25 cellular contexts compared by ENCODE assay signal in the genomic region with DNA sequence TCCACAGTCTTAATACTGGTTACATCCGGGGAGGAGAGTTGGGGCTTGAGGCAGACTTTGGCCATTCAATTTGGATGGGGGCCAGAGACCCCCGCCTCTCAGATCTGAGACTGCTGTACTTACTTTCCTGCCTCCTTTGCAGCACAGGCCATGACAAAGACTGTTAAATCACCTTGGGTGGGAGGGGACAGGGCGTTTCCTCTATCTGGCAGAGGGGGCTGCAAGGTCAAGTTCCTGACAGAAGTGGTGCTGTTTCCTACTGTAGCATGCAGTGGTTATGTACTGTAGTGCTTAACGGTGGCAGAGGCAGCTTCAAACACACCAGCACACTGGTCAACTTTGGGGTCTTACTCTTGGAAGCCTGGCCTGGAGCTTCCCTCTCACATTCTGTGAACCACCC. TPM values are rescaled to one million over a fixed set of nuclear protein-coding genes. Genes with fewer than 3 reads are reported as not detected.
A peak's percentile ranks its signal among the peaks of the same experiment; 100 is the strongest.
DNase-seq lines count a peak whose midpoint lies in the region; ATAC-seq and TF ChIP-seq lines count a peak whose summit lies in the region.
"Had no signal": no experiment of that assay in that cellular context is flagged by ENCODE, and none has a peak within 500 bp of the region (broad histone marks: within the 10 kb centered on the region; RNA-seq: fewer than 3 reads in every experiment).

No MANE protein-coding gene starts in this region.

- CTCF ChIA-PET in HCT116 (lab: Charles Lee), result no interaction called here

- DNase-seq in DND-41 (no peak), HCT116 (ENCODE audit: low read depth, low spot score) (no peak), OCI-M1 (lab: John Stamatoyannopoulos, UW) (peak; percentile 9), iPS-NIHi11 (ENCODE audit: low spot score) (peak; percentile 65), NCI-H2196 (lab: John Stamatoyannopoulos, UW; ENCODE audit: unreplicated experiment) (no peak), NCI-H748 treated with DMSO at 0.1 percent for 48 hours (lab: John Stamatoyannopoulos, UW) (no peak)
- DNase-seq in activated CD8-positive, alpha-beta memory T cell treated with anti-CD3 and anti-CD28 coated beads, Interleukin-2, amount 50 U/mL, for 48 hours, result no peak
- DNase-seq in stimulated activated effector memory CD8-positive, alpha-beta T cell treated with anti-CD3 and anti-CD28 coated beads, Interleukin-12 subunit alpha, Interleukin-12 subunit beta, amount 100 ng/mL, for 72 hours (ENCODE audit: low spot score in 2 of 2), result no peak
- DNase-seq: AML-193; C1 segment of cervical spinal cord; CD8-positive, alpha-beta T cell; MV-4-11; NCI-H1417; NCI-H1694 treated with DMSO at 0.1 percent for 48 hours; NCI-H2081 treated with DMSO at 0.1 percent for 48 hours; NCI-H2171 treated with DMSO at 0.1 percent for 48 hours; NCI-H446; NCI-H526; SJCRH30; T-helper 1 cell had no signal

- no peak overlapping the region for H3K27ac Mint-ChIP-seq in stimulated activated effector memory CD8-positive, alpha-beta T cell treated with anti-CD3 and anti-CD28 coated beads, Interleukin-12 subunit alpha, Interleukin-12 subunit beta, amount 100 ng/mL, for 72 hours
- H3K27ac Mint-ChIP-seq: CD8-positive, alpha-beta T cell had no signal

- TF ChIP-seq POLR2A in HCT116 (IDR thresholded peaks at IDR 0.05; ENCODE audit: borderline replicate concordance, extremely low read depth, insufficient read depth, insufficient read length), result no peak

- TF ChIP-seq CTCF in DND-41 (IDR thresholded peaks at IDR 0.05; ENCODE audit: borderline replicate concordance, extremely low read depth, low read length, poor library complexity, severe bottlenecking), result peak; percentile 15
- TF ChIP-seq CTCF in HCT116 (IDR thresholded peaks at IDR 0.05 in 2 of 3, conservative IDR thresholded peaks at IDR 0.05 in 1 of 3; ENCODE audit: borderline replicate concordance in 1 of 3, insufficient read depth in 1 of 3, low read depth in 2 of 3, low read length in 2 of 3), result no peak

- H3K4me3 ChIP-seq in DND-41 (ENCODE audit: low read depth in 1 of 2, low read length in 2 of 2) (no peak overlapping the region), HCT116 (replicated peaks in 1 of 2; ENCODE audit: low read depth in 1 of 2, low read length in 2 of 2) (no peak overlapping the region)
- H3K4me3 ChIP-seq: SJCRH30 had no signal

- H3K9me3 ChIP-seq in DND-41 (ENCODE audit: insufficient read depth, low read length, severe bottlenecking), result no peaks in the 10 kb centered on the region
- H3K9me3 ChIP-seq in HCT116 (ENCODE audit: control insufficient read depth in 1 of 2, insufficient read depth in 1 of 2, low read depth in 1 of 2, low read length in 2 of 2), result no peaks in the 10 kb centered on the region
- H3K9me3 ChIP-seq: SJCRH30 had no signal

- H3K79me2 ChIP-seq in DND-41 (ENCODE audit: insufficient read depth, low read length), result no peaks in the 10 kb centered on the region
- no peaks in the 10 kb centered on the region for H3K79me2 ChIP-seq in HCT116 (ENCODE audit: insufficient read depth, low read length)

- peaks cover 12% of the 10 kb centered on the region for H3K4me1 Mint-ChIP-seq in stimulated activated effector memory CD8-positive, alpha-beta T cell treated with anti-CD3 and anti-CD28 coated beads, Interleukin-12 subunit alpha, Interleukin-12 subunit beta, amount 100 ng/mL, for 72 hours

- H3K36me3 ChIP-seq in DND-41 (ENCODE audit: insufficient read depth, low read length), result no peaks in the 10 kb centered on the region
- H3K36me3 ChIP-seq in HCT116 (ENCODE audit: control insufficient read depth in 1 of 2, insufficient read depth in 2 of 2, low read length in 2 of 2), result no peaks in the 10 kb centered on the region
- H3K36me3 ChIP-seq: SJCRH30 had no signal

- BruUV-seq in HCT116 (replicated peaks; lab: Mats Ljungman, UMichigan), result no TSS peak

- POLR2A ChIA-PET in HCT116 (lab: Charles Lee), result no interaction called here

- peaks cover 4% of the 10 kb centered on the region for H3K36me3 Mint-ChIP-seq in stimulated activated effector memory CD8-positive, alpha-beta T cell treated with anti-CD3 and anti-CD28 coated beads, Interleukin-12 subunit alpha, Interleukin-12 subunit beta, amount 100 ng/mL, for 72 hours

- no peaks in the 10 kb centered on the region for H3K9me2 ChIP-seq in HCT116 (ENCODE audit: insufficient read depth)

- no peak overlapping the region for H2AFZ ChIP-seq in DND-41 (ENCODE audit: low read depth, low read length)
- H2AFZ ChIP-seq in HCT116 (ENCODE audit: low read depth, low read length, poor library complexity, severe bottlenecking), result no peak overlapping the region

- H3K4me2 ChIP-seq in DND-41 (ENCODE audit: insufficient read depth, low read length) (no peak overlapping the region), HCT116 (ENCODE audit: low read length) (no peak overlapping the region)
- H3K4me2 ChIP-seq: KMS-11 had no signal

- RAD21 ChIA-PET in HCT116 (lab: Charles Lee; ENCODE audit: low non-redundant PET in 1 of 2, low total read pairs in 2 of 2, uncharacterized antibody in 2 of 2, unreplicated experiment in 2 of 2), result no interaction called here

- no peaks in the 10 kb centered on the region for H3K4me1 ChIP-seq in DND-41 (ENCODE audit: insufficient read depth, low read length)
- H3K4me1 ChIP-seq in HCT116 (ENCODE audit: control insufficient read depth in 1 of 2, insufficient read depth in 2 of 2, low read length in 2 of 2), result no peaks in the 10 kb centered on the region
- H3K4me1 ChIP-seq: SJCRH30 had no signal

- H3K27me3 ChIP-seq in DND-41 (ENCODE audit: insufficient read depth, low read length, poor library complexity) (no peaks in the 10 kb centered on the region), HCT116 (ENCODE audit: insufficient read depth, low read length) (no peaks in the 10 kb centered on the region)
- H3K27me3 ChIP-seq: SJCRH30 had no signal

- TF ChIP-seq RAD21 in HCT116 (IDR thresholded peaks at IDR 0.05; ENCODE audit: low read depth), result no peak

- H3K9ac ChIP-seq in DND-41 (ENCODE audit: low read depth, low read length) (no peak overlapping the region), HCT116 (ENCODE audit: low read length) (no peak overlapping the region)
- H3K9ac ChIP-seq: KMS-11 had no signal

- no peaks in the 10 kb centered on the region for H3K9me3 Mint-ChIP-seq in stimulated activated effector memory CD8-positive, alpha-beta T cell treated with anti-CD3 and anti-CD28 coated beads, Interleukin-12 subunit alpha, Interleukin-12 subunit beta, amount 100 ng/mL, for 72 hours
- H3K9me3 Mint-ChIP-seq: CD8-positive, alpha-beta T cell had no signal

- H3K4me3 Mint-ChIP-seq in stimulated activated effector memory CD8-positive, alpha-beta T cell treated with anti-CD3 and anti-CD28 coated beads, Interleukin-12 subunit alpha, Interleukin-12 subunit beta, amount 100 ng/mL, for 72 hours, result no peak overlapping the region
- H3K4me3 Mint-ChIP-seq: CD8-positive, alpha-beta T cell had no signal

- intact Hi-C loops in HCT116 (cut with micrococcal nuclease), result no loop called here

- H4K20me1 ChIP-seq in DND-41 (ENCODE audit: insufficient read depth, low read length) (no peaks in the 10 kb centered on the region), HCT116 (ENCODE audit: insufficient read depth) (no peaks in the 10 kb centered on the region)

- no peak overlapping the region for H3K27ac ChIP-seq in DND-41 (ENCODE audit: low read length)
- no peak overlapping the region for H3K27ac ChIP-seq in HCT116 (ENCODE audit: low read depth, low read length)
- H3K27ac ChIP-seq: HL-60, KMS-11, SJCRH30 had no signal

- no peak for ATAC-seq in DND-41 (ENCODE audit: insufficient read depth, low read depth)
- ATAC-seq in HCT116, result peak; percentile 50
- no peak for ATAC-seq in stimulated activated effector memory CD8-positive, alpha-beta T cell treated with anti-CD3 and anti-CD28 coated beads, Interleukin-12 subunit alpha, Interleukin-12 subunit beta, amount 100 ng/mL, for 72 hours
- ATAC-seq: CD8-positive, alpha-beta T cell; Panc1 had no signal

TF ChIP-seq in HCT116, 20 proteins besides CTCF, POLR2A, EP300 and RAD21 (continues in another document):
- TF ChIP-seq EZH2phosphoT487 (IDR thresholded peaks at IDR 0.05; ENCODE audit: borderline replicate concordance), result no peak
- TF ChIP-seq, protein P1, sequence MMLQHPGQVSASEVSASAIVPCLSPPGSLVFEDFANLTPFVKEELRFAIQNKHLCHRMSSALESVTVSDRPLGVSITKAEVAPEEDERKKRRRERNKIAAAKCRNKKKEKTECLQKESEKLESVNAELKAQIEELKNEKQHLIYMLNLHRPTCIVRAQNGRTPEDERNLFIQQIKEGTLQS (IDR thresholded peaks at IDR 0.05), result no peak
- no peak for TF ChIP-seq ZNF274 (IDR thresholded peaks at IDR 0.05; ENCODE audit: low read depth, low read length)
- no peak for TF ChIP-seq CBX3 (IDR thresholded peaks at IDR 0.05; ENCODE audit: low read depth)
- no peak for TF ChIP-seq SIN3A (IDR thresholded peaks at IDR 0.05; ENCODE audit: low read depth)
- TF ChIP-seq SRF (IDR thresholded peaks at IDR 0.05; ENCODE audit: low read depth), result no peak
- TF ChIP-seq SP1 (IDR thresholded peaks at IDR 0.05; ENCODE audit: low read depth), result no peak
- TF ChIP-seq ZBTB33 (IDR thresholded peaks at IDR 0.05; ENCODE audit: extremely low read depth, insufficient replicate concordance, low read length), result no peak
- no peak for TF ChIP-seq EGR1 (IDR thresholded peaks at IDR 0.05; ENCODE audit: low read depth)
- no peak for TF ChIP-seq YY1 (IDR thresholded peaks at IDR 0.05; ENCODE audit: extremely low read depth, insufficient replicate concordance, low read depth, low read length)
- no peak for TF ChIP-seq FOSL1 (IDR thresholded peaks at IDR 0.05; ENCODE audit: low read depth)
- no peak for TF ChIP-seq EZH2 (IDR thresholded peaks at IDR 0.05)
- TF ChIP-seq JUND (IDR thresholded peaks at IDR 0.05), result no peak
- TF ChIP-seq TCF7L2 (IDR thresholded peaks at IDR 0.05; ENCODE audit: borderline replicate concordance, extremely low read depth, insufficient read depth, insufficient read length), result no peak

RNA-seq across cellular contexts. Expression of gene ITGA9, which starts 16.4 kb away (rescaled TPM):
- total RNA-seq in HCT116 (2021; ENCODE audit: unreplicated experiment), result 1.9 TPM
- polyA plus RNA-seq in HCT116 (2012), result 0.20 and 0.37 TPM in 2 replicates
- total RNA-seq: A172; CD8-positive, alpha-beta T cell; HT-29 had no signal

Comparison
In these comparisons a context has a peak if more than half of its experiments do, and no peak if none do; other contexts are left out.
1. DNase-seq: peak in OCI-M1 (single experiment) and iPS-NIHi11 (single experiment); none in DND-41 (single experiment), HCT116 (single experiment), NCI-H2196 (single experiment), activated CD8-positive, alpha-beta memory T cell treated with anti-CD3 and anti-CD28 coated beads, Interleukin-2, amount 50 U/mL, for 48 hours (single experiment), NCI-H748 treated with DMSO at 0.1 percent for 48 hours (single experiment) and stimulated activated effector memory CD8-positive, alpha-beta T cell treated with anti-CD3 and anti-CD28 coated beads, Interleukin-12 subunit alpha, Interleukin-12 subunit beta, amount 100 ng/mL, for 72 hours (0 of 2).